ENCODE assay signal across 1 cellular context in genomic region chr9:89669361-89669842, GRCh38.
A peak's percentile ranks its signal among the peaks of the same experiment; 100 is the strongest.
TF ChIP-seq lines count a peak whose summit lies in the region.

No MANE protein-coding gene starts in this region.

TF ChIP-seq in HepG2, 621 proteins besides CTCF, POLR2A, EP300 and RAD21 (continued from another document and continues in another):
- no peak for TF ChIP-seq GRHL1 (CRISPR knock-in tag; conservative IDR thresholded peaks at IDR 0.05)
- TF ChIP-seq ZNF570 (CRISPR knock-in tag; IDR thresholded peaks at IDR 0.05; ENCODE audit: borderline replicate concordance) = no peak
- TF ChIP-seq RERE (CRISPR knock-in tag; IDR thresholded peaks at IDR 0.05; ENCODE audit: low read depth) = peak; percentile 78
- no peak for TF ChIP-seq SCMH1 (CRISPR knock-in tag; IDR thresholded peaks at IDR 0.05; ENCODE audit: borderline replicate concordance)
- TF ChIP-seq NR2F2 (IDR thresholded peaks at IDR 0.05; ENCODE audit: borderline replicate concordance, low read depth) = peak; percentile 84
- no peak for TF ChIP-seq ZNF747 (CRISPR knock-in tag; IDR thresholded peaks at IDR 0.05; ENCODE audit: borderline replicate concordance)
- no peak for TF ChIP-seq EZH2 (conservative IDR thresholded peaks at IDR 0.05; ENCODE audit: low read depth, low read length)
- TF ChIP-seq STAT5B (CRISPR knock-in tag; IDR thresholded peaks at IDR 0.05) = no peak
- 0 out of 2 replicates have a peak, but pooled peaks have one; percentile 31 for TF ChIP-seq NCOA1 (CRISPR knock-in tag; IDR thresholded peaks at IDR 0.05)
- TF ChIP-seq ZNF609 (CRISPR knock-in tag; IDR thresholded peaks at IDR 0.05; ENCODE audit: borderline replicate concordance) = peak; percentile 73
- TF ChIP-seq MAX (IDR thresholded peaks at IDR 0.05) = no peak
- TF ChIP-seq ZNF629 (CRISPR knock-in tag; conservative IDR thresholded peaks at IDR 0.05) = peak; percentile 45
- peak; percentile 43 for TF ChIP-seq FOSL2 (CRISPR knock-in tag; IDR thresholded peaks at IDR 0.05)
- TF ChIP-seq FOXA1 (IDR thresholded peaks at IDR 0.05) = no peak
- peak; percentile 76 for TF ChIP-seq FOXA1 (CRISPR knock-in tag; IDR thresholded peaks at IDR 0.05)
- TF ChIP-seq ZFP82 (CRISPR knock-in tag; IDR thresholded peaks at IDR 0.05; ENCODE audit: borderline replicate concordance) = no peak
- peak; percentile 76 for TF ChIP-seq NR2F6 (IDR thresholded peaks at IDR 0.05)
- TF ChIP-seq NR2F6 (CRISPR knock-in tag; IDR thresholded peaks at IDR 0.05) = peak; percentile 37; the same call in 1 of the 2 replicates
- TF ChIP-seq, protein P1, sequence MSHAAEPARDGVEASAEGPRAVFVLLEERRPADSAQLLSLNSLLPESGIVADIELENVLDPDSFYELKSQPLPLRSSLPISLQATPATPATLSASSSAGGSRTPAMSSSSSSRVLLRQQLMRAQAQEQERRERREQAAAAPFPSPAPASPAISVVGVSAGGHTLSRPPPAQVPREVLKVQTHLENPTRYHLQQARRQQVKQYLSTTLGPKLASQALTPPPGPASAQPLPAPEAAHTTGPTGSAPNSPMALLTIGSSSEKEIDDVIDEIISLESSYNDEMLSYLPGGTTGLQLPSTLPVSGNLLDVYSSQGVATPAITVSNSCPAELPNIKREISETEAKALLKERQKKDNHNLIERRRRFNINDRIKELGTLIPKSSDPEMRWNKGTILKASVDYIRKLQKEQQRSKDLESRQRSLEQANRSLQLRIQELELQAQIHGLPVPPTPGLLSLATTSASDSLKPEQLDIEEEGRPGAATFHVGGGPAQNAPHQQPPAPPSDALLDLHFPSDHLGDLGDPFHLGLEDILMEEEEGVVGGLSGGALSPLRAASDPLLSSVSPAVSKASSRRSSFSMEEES (CRISPR knock-in tag; IDR thresholded peaks at IDR 0.05) = no peak
- TF ChIP-seq RARG (CRISPR knock-in tag; IDR thresholded peaks at IDR 0.05; ENCODE audit: low read depth) = no peak
- no peak for TF ChIP-seq GTF3A (CRISPR knock-in tag; conservative IDR thresholded peaks at IDR 0.05)
- no peak for TF ChIP-seq ZKSCAN1 (IDR thresholded peaks at IDR 0.05; ENCODE audit: low read length)
- TF ChIP-seq ISL2 (CRISPR knock-in tag; IDR thresholded peaks at IDR 0.05) = peak; percentile 39; the same call in 1 of the 2 replicates
- TF ChIP-seq PHF21A (CRISPR knock-in tag; IDR thresholded peaks at IDR 0.05) = no peak
- TF ChIP-seq ZNF263 (CRISPR knock-in tag; IDR thresholded peaks at IDR 0.05) = no peak
- TF ChIP-seq, protein P2, sequence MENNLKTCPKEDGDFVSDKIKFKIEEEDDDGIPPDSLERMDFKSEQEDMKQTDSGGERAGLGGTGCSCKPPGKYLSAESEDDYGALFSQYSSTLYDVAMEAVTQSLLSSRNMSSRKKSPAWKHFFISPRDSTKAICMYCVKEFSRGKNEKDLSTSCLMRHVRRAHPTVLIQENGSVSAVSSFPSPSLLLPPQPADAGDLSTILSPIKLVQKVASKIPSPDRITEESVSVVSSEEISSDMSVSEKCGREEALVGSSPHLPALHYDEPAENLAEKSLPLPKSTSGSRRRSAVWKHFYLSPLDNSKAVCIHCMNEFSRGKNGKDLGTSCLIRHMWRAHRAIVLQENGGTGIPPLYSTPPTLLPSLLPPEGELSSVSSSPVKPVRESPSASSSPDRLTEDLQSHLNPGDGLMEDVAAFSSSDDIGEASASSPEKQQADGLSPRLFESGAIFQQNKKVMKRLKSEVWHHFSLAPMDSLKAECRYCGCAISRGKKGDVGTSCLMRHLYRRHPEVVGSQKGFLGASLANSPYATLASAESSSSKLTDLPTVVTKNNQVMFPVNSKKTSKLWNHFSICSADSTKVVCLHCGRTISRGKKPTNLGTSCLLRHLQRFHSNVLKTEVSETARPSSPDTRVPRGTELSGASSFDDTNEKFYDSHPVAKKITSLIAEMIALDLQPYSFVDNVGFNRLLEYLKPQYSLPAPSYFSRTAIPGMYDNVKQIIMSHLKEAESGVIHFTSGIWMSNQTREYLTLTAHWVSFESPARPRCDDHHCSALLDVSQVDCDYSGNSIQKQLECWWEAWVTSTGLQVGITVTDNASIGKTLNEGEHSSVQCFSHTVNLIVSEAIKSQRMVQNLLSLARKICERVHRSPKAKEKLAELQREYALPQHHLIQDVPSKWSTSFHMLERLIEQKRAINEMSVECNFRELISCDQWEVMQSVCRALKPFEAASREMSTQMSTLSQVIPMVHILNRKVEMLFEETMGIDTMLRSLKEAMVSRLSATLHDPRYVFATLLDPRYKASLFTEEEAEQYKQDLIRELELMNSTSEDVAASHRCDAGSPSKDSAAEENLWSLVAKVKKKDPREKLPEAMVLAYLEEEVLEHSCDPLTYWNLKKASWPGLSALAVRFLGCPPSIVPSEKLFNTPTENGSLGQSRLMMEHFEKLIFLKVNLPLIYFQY (CRISPR knock-in tag; IDR thresholded peaks at IDR 0.05; ENCODE audit: borderline replicate concordance) = peak; percentile 79; the same call in 1 of the 2 replicates
- peak; percentile 86 for TF ChIP-seq BCL6 (CRISPR knock-in tag; IDR thresholded peaks at IDR 0.05)
- TF ChIP-seq, protein P3, sequence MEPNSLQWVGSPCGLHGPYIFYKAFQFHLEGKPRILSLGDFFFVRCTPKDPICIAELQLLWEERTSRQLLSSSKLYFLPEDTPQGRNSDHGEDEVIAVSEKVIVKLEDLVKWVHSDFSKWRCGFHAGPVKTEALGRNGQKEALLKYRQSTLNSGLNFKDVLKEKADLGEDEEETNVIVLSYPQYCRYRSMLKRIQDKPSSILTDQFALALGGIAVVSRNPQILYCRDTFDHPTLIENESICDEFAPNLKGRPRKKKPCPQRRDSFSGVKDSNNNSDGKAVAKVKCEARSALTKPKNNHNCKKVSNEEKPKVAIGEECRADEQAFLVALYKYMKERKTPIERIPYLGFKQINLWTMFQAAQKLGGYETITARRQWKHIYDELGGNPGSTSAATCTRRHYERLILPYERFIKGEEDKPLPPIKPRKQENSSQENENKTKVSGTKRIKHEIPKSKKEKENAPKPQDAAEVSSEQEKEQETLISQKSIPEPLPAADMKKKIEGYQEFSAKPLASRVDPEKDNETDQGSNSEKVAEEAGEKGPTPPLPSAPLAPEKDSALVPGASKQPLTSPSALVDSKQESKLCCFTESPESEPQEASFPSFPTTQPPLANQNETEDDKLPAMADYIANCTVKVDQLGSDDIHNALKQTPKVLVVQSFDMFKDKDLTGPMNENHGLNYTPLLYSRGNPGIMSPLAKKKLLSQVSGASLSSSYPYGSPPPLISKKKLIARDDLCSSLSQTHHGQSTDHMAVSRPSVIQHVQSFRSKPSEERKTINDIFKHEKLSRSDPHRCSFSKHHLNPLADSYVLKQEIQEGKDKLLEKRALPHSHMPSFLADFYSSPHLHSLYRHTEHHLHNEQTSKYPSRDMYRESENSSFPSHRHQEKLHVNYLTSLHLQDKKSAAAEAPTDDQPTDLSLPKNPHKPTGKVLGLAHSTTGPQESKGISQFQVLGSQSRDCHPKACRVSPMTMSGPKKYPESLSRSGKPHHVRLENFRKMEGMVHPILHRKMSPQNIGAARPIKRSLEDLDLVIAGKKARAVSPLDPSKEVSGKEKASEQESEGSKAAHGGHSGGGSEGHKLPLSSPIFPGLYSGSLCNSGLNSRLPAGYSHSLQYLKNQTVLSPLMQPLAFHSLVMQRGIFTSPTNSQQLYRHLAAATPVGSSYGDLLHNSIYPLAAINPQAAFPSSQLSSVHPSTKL (CRISPR knock-in tag; IDR thresholded peaks at IDR 0.05) = peak; percentile 36; the same call in 1 of the 2 replicates
- TF ChIP-seq IKZF1 (IDR thresholded peaks at IDR 0.05) = no peak
- peak; percentile 26; the same call in 1 of the 2 replicates for TF ChIP-seq TBX2 (CRISPR knock-in tag; IDR thresholded peaks at IDR 0.05; ENCODE audit: borderline replicate concordance)
